ENCODE assay signal across 14 cellular contexts in genomic region chr9:7210854-7211637, GRCh38.
"Had no signal": no experiment of that assay in that cellular context is flagged by ENCODE, and none has a peak within 500 bp of the region (broad histone marks: within the 10 kb centered on the region; RNA-seq: fewer than 3 reads in every experiment).

No MANE protein-coding gene starts in this region.

- H3K27me3 ChIP-seq: dorsolateral prefrontal cortex, sigmoid colon, stomach had no signal

- H3K27ac Mint-ChIP-seq: endodermal cell; natural killer cell treated with Interleukin-12 subunit alpha and Interleukin-12 subunit beta and Interleukin-15 and Interleukin-18, amount 100 ng/mL, for 72 hours; T-cell had no signal

- H3K36me3 ChIP-seq: sigmoid colon, spleen, stomach had no signal

- H3K4me1 ChIP-seq: spleen, stomach had no signal

- FAIRE-seq: astrocyte, frontal cortex, urothelium cell line had no signal

- H3K27ac ChIP-seq: sigmoid colon, spleen, stomach had no signal

- H3K27me3 Mint-ChIP-seq: T-cell had no signal

- H3K4me3 Mint-ChIP-seq: endodermal cell; natural killer cell treated with Interleukin-12 subunit alpha and Interleukin-12 subunit beta and Interleukin-15 and Interleukin-18, amount 100 ng/mL, for 72 hours; T-cell had no signal

- H3K4me3 ChIP-seq: sigmoid colon, spleen, stomach had no signal

- H3K9me3 Mint-ChIP-seq: endodermal cell; natural killer cell treated with Interleukin-12 subunit alpha and Interleukin-12 subunit beta and Interleukin-15 and Interleukin-18, amount 100 ng/mL, for 72 hours; T-cell had no signal

- H3K36me3 Mint-ChIP-seq: natural killer cell treated with Interleukin-12 subunit alpha and Interleukin-12 subunit beta and Interleukin-15 and Interleukin-18, amount 100 ng/mL, for 72 hours; T-cell had no signal

- H3K9me3 ChIP-seq: sigmoid colon, spleen, stomach had no signal

- DNase-seq: activated CD4-positive, alpha-beta T cell treated with anti-CD3 and anti-CD28 coated beads, Interleukin-2, amount 50 U/mL, for 48 hours; activated naive CD4-positive, alpha-beta T cell treated with anti-CD3 and anti-CD28 coated beads, Interleukin-2, amount 50 U/mL, for 16 hours; activated T-cell treated with anti-CD3 and anti-CD28 coated beads, Interleukin-2, amount 50 U/mL, for 1 hour; dorsolateral prefrontal cortex; endodermal cell; sigmoid colon; spleen; stomach; T-cell; T-helper 9 cell had no signal

- ATAC-seq: natural killer cell treated with Interleukin-12 subunit alpha and Interleukin-12 subunit beta and Interleukin-15 and Interleukin-18, amount 100 ng/mL, for 72 hours; T-cell had no signal
